ENCODE assay signal across 27 cellular contexts in the genomic region with DNA sequence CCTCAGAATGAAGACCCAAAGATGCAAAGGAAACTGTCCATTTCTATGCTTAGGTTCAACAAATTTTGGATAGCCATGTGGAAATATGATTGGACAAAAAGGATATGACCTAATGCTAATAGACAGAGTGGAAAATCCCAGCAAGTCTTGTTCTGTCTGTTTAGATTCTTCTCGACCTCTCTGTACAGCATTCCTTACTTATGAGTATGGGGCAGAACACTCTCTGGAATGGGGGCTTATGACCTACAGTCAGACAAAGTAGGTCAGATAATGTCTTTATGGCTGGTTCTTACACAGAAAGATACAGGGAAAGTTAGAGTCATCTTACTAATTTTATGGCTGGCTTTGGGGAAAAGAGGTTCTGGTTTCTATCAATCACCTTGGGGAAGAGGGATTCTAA. TPM values are rescaled to one million over a fixed set of nuclear protein-coding genes. Genes with fewer than 3 reads are reported as not detected.
DNase-seq lines count a peak whose midpoint lies in the region; ATAC-seq and TF ChIP-seq lines count a peak whose summit lies in the region.
"Had no signal": no experiment of that assay in that cellular context is flagged by ENCODE, and none has a peak within 500 bp of the region (broad histone marks: within the 10 kb centered on the region; RNA-seq: fewer than 3 reads in every experiment).

No MANE protein-coding gene starts in this region.

- H3K9me3 Mint-ChIP-seq in natural killer cell treated with Interleukin-12 subunit alpha and Interleukin-12 subunit beta and Interleukin-15 and Interleukin-18, amount 100 ng/mL, for 72 hours, result no peaks in the 10 kb centered on the region
- H3K9me3 Mint-ChIP-seq in natural killer cell, result no peaks in the 10 kb centered on the region
- H3K9me3 Mint-ChIP-seq: T-helper 1 cell treated with Interleukin-12 subunit alpha and Interleukin-12 subunit beta and Interleukin-4 antibody, amounts not matched to agents 30 μg/mL and 1 μg/mL, for 36 hours had no signal

- 17% methylated on average over 1 of the region's 1 CpG for WGBS in hepatocyte (ENCODE audit: low lambda C conversion rate, missing lambda C conversion rate)

- intact Hi-C loops in natural killer cell (cut with micrococcal nuclease) (no loop called here), Right ventricle myocardium superior (cut with DNase I) (no loop called here), lower lobe of right lung (cut with DNase I) (no loop called here), vagina (cut with DNase I) (no loop called here)

- H3K9ac ChIP-seq in adipocyte (ENCODE audit: low read length), result no peak overlapping the region

- no peak overlapping the region for H3K27ac Mint-ChIP-seq in natural killer cell treated with Interleukin-12 subunit alpha and Interleukin-12 subunit beta and Interleukin-15 and Interleukin-18, amount 100 ng/mL, for 72 hours
- H3K27ac Mint-ChIP-seq in natural killer cell, result no peak overlapping the region
- H3K27ac Mint-ChIP-seq: HFFc6; T-helper 1 cell treated with Interleukin-12 subunit alpha and Interleukin-12 subunit beta and Interleukin-4 antibody, amounts not matched to agents 30 μg/mL and 1 μg/mL, for 36 hours had no signal

- peaks cover 5% of the 10 kb centered on the region for H3K9me3 ChIP-seq in adipocyte (ENCODE audit: control insufficient read depth, low read length)
- H3K9me3 ChIP-seq in hepatocyte (ENCODE audit: low read depth), result no peaks in the 10 kb centered on the region
- no peaks in the 10 kb centered on the region for H3K9me3 ChIP-seq in lower lobe of right lung
- no peaks in the 10 kb centered on the region for H3K9me3 ChIP-seq in vagina
- H3K9me3 ChIP-seq: A549, esophagus squamous epithelium, neutrophil, spleen, upper lobe of left lung had no signal

- no peak for DNase-seq in natural killer cell treated with Interleukin-12 subunit alpha and Interleukin-12 subunit beta and Interleukin-15 and Interleukin-18, amount 100 ng/mL, for 72 hours (ENCODE audit: low spot score)
- DNase-seq in natural killer cell (no peak), adipocyte (ENCODE audit: low read depth) (peak; percentile 4), hepatocyte (ENCODE audit: low spot score) (peak; percentile 45), Right ventricle myocardium superior (no peak), lower lobe of right lung (no peak), vagina (ENCODE audit: extremely low spot score in 2 of 2) (no peak)
- DNase-seq: activated CD4-positive, alpha-beta T cell treated with anti-CD3 and anti-CD28 coated beads, Interleukin-2, amount 50 U/mL, for 4 hours; activated gamma-delta T cell; activated T-cell treated with anti-CD3 and anti-CD28 coated beads for 4 hours; cerebellar nuclear complex; effector memory CD4-positive, alpha-beta T cell; esophagus squamous epithelium; GF-D8; HFFc6; NCI-H1694; NCI-H82; spleen; upper lobe of left lung had no signal

- H3K27ac ChIP-seq in hepatocyte (peak overlapping the region; percentile 63), lower lobe of right lung (no peak overlapping the region), vagina (no peak overlapping the region)
- H3K27ac ChIP-seq: A549, C4-2B, esophagus squamous epithelium, neutrophil, spleen, upper lobe of left lung had no signal

- H2AFZ ChIP-seq in hepatocyte, result no peak overlapping the region

- no peaks in the 10 kb centered on the region for H3K27me3 ChIP-seq in adipocyte (replicated peaks; ENCODE audit: control insufficient read depth, insufficient read depth, low read length)
- no peaks in the 10 kb centered on the region for H3K27me3 ChIP-seq in hepatocyte
- H3K27me3 ChIP-seq in lower lobe of right lung (ENCODE audit: low read depth), result no peaks in the 10 kb centered on the region
- no peaks in the 10 kb centered on the region for H3K27me3 ChIP-seq in vagina
- H3K27me3 ChIP-seq: esophagus squamous epithelium, upper lobe of left lung had no signal

- H3K4me1 Mint-ChIP-seq in natural killer cell treated with Interleukin-12 subunit alpha and Interleukin-12 subunit beta and Interleukin-15 and Interleukin-18, amount 100 ng/mL, for 72 hours (ENCODE audit: low read depth in 2 of 2), result peaks cover 7 to 13% of the 10 kb centered on the region in 2 donors
- H3K4me1 Mint-ChIP-seq in natural killer cell, result peaks cover 11 to 13% of the 10 kb centered on the region in 2 donors

- no peaks in the 10 kb centered on the region for H3K4me1 ChIP-seq in adipocyte (ENCODE audit: control insufficient read depth, insufficient read depth, low read length)
- H3K4me1 ChIP-seq in hepatocyte (ENCODE audit: insufficient read depth), result no peaks in the 10 kb centered on the region
- no peaks in the 10 kb centered on the region for H3K4me1 ChIP-seq in lower lobe of right lung
- H3K4me1 ChIP-seq in vagina, result no peaks in the 10 kb centered on the region
- H3K4me1 ChIP-seq: A549, esophagus squamous epithelium, upper lobe of left lung had no signal

- ATAC-seq in natural killer cell treated with Interleukin-12 subunit alpha and Interleukin-12 subunit beta and Interleukin-15 and Interleukin-18, amount 100 ng/mL, for 72 hours, result no peak
- ATAC-seq in natural killer cell (no peak), Right ventricle myocardium superior (ENCODE audit: poor library complexity) (no peak), lower lobe of right lung (no peak), GM18498 (IDR thresholded peaks at IDR 0.05; ENCODE audit: unreplicated experiment) (no peak)
- ATAC-seq: A549, left lobe of liver had no signal

- peak overlapping the region; percentile 14 for H3K4me3 Mint-ChIP-seq in natural killer cell treated with Interleukin-12 subunit alpha and Interleukin-12 subunit beta and Interleukin-15 and Interleukin-18, amount 100 ng/mL, for 72 hours
- H3K4me3 Mint-ChIP-seq in natural killer cell, result no peak overlapping the region
- H3K4me3 Mint-ChIP-seq: HFFc6; T-helper 1 cell treated with Interleukin-12 subunit alpha and Interleukin-12 subunit beta and Interleukin-4 antibody, amounts not matched to agents 30 μg/mL and 1 μg/mL, for 36 hours had no signal

- no peak overlapping the region for H3K4me3 ChIP-seq in adipocyte (ENCODE audit: low read length)
- H3K4me3 ChIP-seq in hepatocyte, result no peak overlapping the region
- no peak overlapping the region for H3K4me3 ChIP-seq in lower lobe of right lung
- H3K4me3 ChIP-seq in vagina, result no peak overlapping the region
- H3K4me3 ChIP-seq: A549, esophagus squamous epithelium, spleen, upper lobe of left lung had no signal

- H3K36me3 ChIP-seq in adipocyte (ENCODE audit: control insufficient read depth, insufficient read depth, low read length, severe bottlenecking) (no peaks in the 10 kb centered on the region), hepatocyte (replicated peaks; ENCODE audit: insufficient read depth, low read depth) (no peaks in the 10 kb centered on the region), lower lobe of right lung (no peaks in the 10 kb centered on the region), vagina (no peaks in the 10 kb centered on the region)
- H3K36me3 ChIP-seq: esophagus squamous epithelium, neutrophil, spleen, upper lobe of left lung had no signal

- TF ChIP-seq CTCF in natural killer cell (IDR thresholded peaks at IDR 0.05) (no peak), hepatocyte (IDR thresholded peaks at IDR 0.05; ENCODE audit: poor library complexity) (no peak), lower lobe of right lung (IDR thresholded peaks at IDR 0.05) (no peak), vagina (IDR thresholded peaks at IDR 0.05) (no peak)

- H3K9me2 ChIP-seq in hepatocyte (replicated peaks; ENCODE audit: insufficient read depth), result no peaks in the 10 kb centered on the region

- no peaks in the 10 kb centered on the region for H3K79me2 ChIP-seq in hepatocyte

- H3K36me3 Mint-ChIP-seq in natural killer cell treated with Interleukin-12 subunit alpha and Interleukin-12 subunit beta and Interleukin-15 and Interleukin-18, amount 100 ng/mL, for 72 hours, result no peaks in the 10 kb centered on the region
- no peaks in the 10 kb centered on the region for H3K36me3 Mint-ChIP-seq in natural killer cell

- no peaks in the 10 kb centered on the region for H4K20me1 ChIP-seq in hepatocyte (ENCODE audit: insufficient read depth, poor library complexity, severe bottlenecking)

- no peak for TF ChIP-seq POLR2A in vagina (IDR thresholded peaks at IDR 0.05)

- H3K4me2 ChIP-seq in hepatocyte, result no peak overlapping the region
- H3K4me2 ChIP-seq: A549 had no signal

- peaks cover 13 to 17% of the 10 kb centered on the region in 2 donors for H3K27me3 Mint-ChIP-seq in natural killer cell treated with Interleukin-12 subunit alpha and Interleukin-12 subunit beta and Interleukin-15 and Interleukin-18, amount 100 ng/mL, for 72 hours
- peaks cover 8 to 10% of the 10 kb centered on the region in 2 donors for H3K27me3 Mint-ChIP-seq in natural killer cell (ENCODE audit: low read depth in 2 of 2)

RNA-seq across cellular contexts. Expression of gene GCSAML, which starts 2.8 kb away (rescaled TPM):
- total RNA-seq in natural killer cell treated with Interleukin-12 subunit alpha and Interleukin-12 subunit beta and Interleukin-15 and Interleukin-18, amount 100 ng/mL, for 72 hours, result 1 to 10 TPM in 1 of 2 donors, under 1 TPM in 1; 0.57 to 3.3 TPM
- total RNA-seq in natural killer cell (10 to 100 TPM in 1 of 3 donors, 1 to 10 TPM in 1, under 1 TPM in 1; 0.19 to 62.1 (median 1.4) TPM), hepatocyte (not detected in 2 replicates), Right ventricle myocardium superior (0.24 TPM), lower lobe of right lung (2.2 TPM), vagina (not detected)
- not detected in 2 replicates for polyA plus RNA-seq in hepatocyte
- total RNA-seq: glomerular endothelial cell, HFFc6, left lobe of liver had no signal
- polyA plus RNA-seq: A549 had no signal

RNA-seq across cellular contexts. Expression of gene OR2C3, which starts 15.5 kb away (rescaled TPM):
- total RNA-seq in natural killer cell treated with Interleukin-12 subunit alpha and Interleukin-12 subunit beta and Interleukin-15 and Interleukin-18, amount 100 ng/mL, for 72 hours, result not detected
- total RNA-seq in natural killer cell (not detected), hepatocyte (not detected in 2 replicates), Right ventricle myocardium superior (0.03 TPM), lower lobe of right lung (0.06 TPM), vagina (not detected)
- polyA plus RNA-seq in hepatocyte, result not detected in 2 replicates
- total RNA-seq: esophagus squamous epithelium, glomerular endothelial cell, HFFc6, left lobe of liver had no signal
- polyA plus RNA-seq: A549 had no signal

RNA-seq across cellular contexts. Expression of gene OR2G2, which starts 36.4 kb away (rescaled TPM):
- not detected for total RNA-seq in natural killer cell treated with Interleukin-12 subunit alpha and Interleukin-12 subunit beta and Interleukin-15 and Interleukin-18, amount 100 ng/mL, for 72 hours
- not detected for total RNA-seq in natural killer cell
- total RNA-seq in hepatocyte, result not detected in 2 replicates
- polyA plus RNA-seq in hepatocyte, result not detected in 2 replicates
- not detected for total RNA-seq in Right ventricle myocardium superior
- total RNA-seq in lower lobe of right lung, result not detected
- total RNA-seq in vagina, result not detected
- total RNA-seq: esophagus squamous epithelium, glomerular endothelial cell, HFFc6, left lobe of liver, mucosa of gallbladder, spleen, upper lobe of left lung had no signal
- polyA plus RNA-seq: A549, spleen had no signal

RNA-seq across cellular contexts. Expression of gene OR2G3, which starts 53.7 kb away (rescaled TPM):
- not detected for total RNA-seq in natural killer cell treated with Interleukin-12 subunit alpha and Interleukin-12 subunit beta and Interleukin-15 and Interleukin-18, amount 100 ng/mL, for 72 hours
- total RNA-seq in natural killer cell, result not detected
- not detected in 2 replicates for total RNA-seq in hepatocyte
- polyA plus RNA-seq in hepatocyte, result not detected in 2 replicates
- total RNA-seq in Right ventricle myocardium superior, result not detected
- not detected for total RNA-seq in lower lobe of right lung
- not detected for total RNA-seq in vagina
- total RNA-seq: esophagus squamous epithelium, glomerular endothelial cell, HFFc6, left lobe of liver, mucosa of gallbladder, spleen, upper lobe of left lung had no signal
- polyA plus RNA-seq: A549, spleen had no signal

Comparison
In these comparisons a context has a peak if more than half of its experiments do, and no peak if none do; other contexts are left out.
1. DNase-seq: peak in adipocyte (single experiment) and hepatocyte (single experiment); none in natural killer cell treated with Interleukin-12 subunit alpha and Interleukin-12 subunit beta and Interleukin-15 and Interleukin-18, amount 100 ng/mL, for 72 hours (single experiment), natural killer cell (single experiment), Right ventricle myocardium superior (single experiment), lower lobe of right lung (single experiment) and vagina (0 of 2).